ENCODE assay signal across 14 cellular contexts in genomic region chr3:108208831-108209230, GRCh38. TPM values are rescaled to one million over a fixed set of nuclear protein-coding genes. Genes with fewer than 3 reads are reported as not detected.
DNase-seq lines count a peak whose midpoint lies in the region; ATAC-seq and FAIRE-seq lines count a peak whose summit lies in the region.
"Had no signal": no experiment of that assay in that cellular context is flagged by ENCODE, and none has a peak within 500 bp of the region (broad histone marks: within the 10 kb centered on the region; RNA-seq: fewer than 3 reads in every experiment).

No MANE protein-coding gene starts in this region.

- ATAC-seq in GM18519 (IDR thresholded peaks at IDR 0.05; ENCODE audit: low FRiP score, unreplicated experiment) = peak; percentile 76
- ATAC-seq in GM21360 (IDR thresholded peaks at IDR 0.05; ENCODE audit: unreplicated experiment) = peak; percentile 94
- peak; percentile 89 for ATAC-seq in HG03025 (IDR thresholded peaks at IDR 0.05; ENCODE audit: low FRiP score, unreplicated experiment)
- peak; percentile 93 for ATAC-seq in activated T-helper 17 cell treated with anti-CD3 and anti-CD28 coated beads, Interleukin-2, amount 50 U/mL, for 72 hours (replicated peaks)
- ATAC-seq: HepG2, left lobe of liver, psoas muscle, Right ventricle myocardium inferior had no signal

- H3K4me3 Mint-ChIP-seq in activated T-helper 17 cell treated with anti-CD3 and anti-CD28 coated beads, Interleukin-2, amount 50 U/mL, for 72 hours = no peak overlapping the region
- no peak overlapping the region for H3K4me3 Mint-ChIP-seq in activated CD4-positive, alpha-beta T cell treated with anti-CD3 and anti-CD28 coated beads, Interleukin-2, amount 10 ng/mL, durations not matched to agents 7 days and 5 days
- H3K4me3 Mint-ChIP-seq: CD4-positive, alpha-beta memory T cell had no signal

- no peak for FAIRE-seq in urothelium cell line (lab: Jason Lieb, UNC)
- FAIRE-seq: HepG2 had no signal

- peaks cover 7% of the 10 kb centered on the region for H3K4me1 Mint-ChIP-seq in activated T-helper 17 cell treated with anti-CD3 and anti-CD28 coated beads, Interleukin-2, amount 50 U/mL, for 72 hours
- peaks cover 12% of the 10 kb centered on the region for H3K4me1 Mint-ChIP-seq in activated CD4-positive, alpha-beta T cell treated with anti-CD3 and anti-CD28 coated beads, Interleukin-2, amount 10 ng/mL, durations not matched to agents 7 days and 5 days

- H3K9me3 Mint-ChIP-seq in activated T-helper 17 cell treated with anti-CD3 and anti-CD28 coated beads, Interleukin-2, amount 50 U/mL, for 72 hours = no peaks in the 10 kb centered on the region
- H3K9me3 Mint-ChIP-seq in activated CD4-positive, alpha-beta T cell treated with anti-CD3 and anti-CD28 coated beads, Interleukin-2, amount 10 ng/mL, durations not matched to agents 7 days and 5 days = peaks cover 5% of the 10 kb centered on the region
- H3K9me3 Mint-ChIP-seq: CD4-positive, alpha-beta memory T cell had no signal

- peaks cover 76% of the 10 kb centered on the region for H3K36me3 Mint-ChIP-seq in activated T-helper 17 cell treated with anti-CD3 and anti-CD28 coated beads, Interleukin-2, amount 50 U/mL, for 72 hours (ENCODE audit: low read depth)
- peaks cover 34% of the 10 kb centered on the region for H3K36me3 Mint-ChIP-seq in activated CD4-positive, alpha-beta T cell treated with anti-CD3 and anti-CD28 coated beads, Interleukin-2, amount 10 ng/mL, durations not matched to agents 7 days and 5 days (ENCODE audit: low read depth)

- no peak overlapping the region for H3K27ac Mint-ChIP-seq in activated T-helper 17 cell treated with anti-CD3 and anti-CD28 coated beads, Interleukin-2, amount 50 U/mL, for 72 hours
- no peak overlapping the region for H3K27ac Mint-ChIP-seq in activated CD4-positive, alpha-beta T cell treated with anti-CD3 and anti-CD28 coated beads, Interleukin-2, amount 10 ng/mL, durations not matched to agents 7 days and 5 days

- POLR2A ChIA-PET in activated CD4-positive, alpha-beta T cell treated with anti-CD3 and anti-CD28 coated beads, Interleukin-2, amount 10 ng/mL, durations not matched to agents 7 days and 5 days (lab: Charles Lee) = no interaction called here

- DNase-seq in urothelium cell line (ENCODE audit: low spot score) = no peak
- DNase-seq in activated CD4-positive, alpha-beta T cell treated with anti-CD3 and anti-CD28 coated beads, Interleukin-2, amount 10 ng/mL, durations not matched to agents 7 days and 5 days = no peak
- DNase-seq in effector CD4-positive, alpha-beta T cell = no peak
- no peak for DNase-seq in amygdala (lab: John Stamatoyannopoulos, UW)
- DNase-seq: CD4-positive, alpha-beta memory T cell; psoas muscle; uterus had no signal

- no peaks in the 10 kb centered on the region for H3K27me3 Mint-ChIP-seq in activated T-helper 17 cell treated with anti-CD3 and anti-CD28 coated beads, Interleukin-2, amount 50 U/mL, for 72 hours
- H3K27me3 Mint-ChIP-seq in activated CD4-positive, alpha-beta T cell treated with anti-CD3 and anti-CD28 coated beads, Interleukin-2, amount 10 ng/mL, durations not matched to agents 7 days and 5 days = no peaks in the 10 kb centered on the region
- H3K27me3 Mint-ChIP-seq: CD4-positive, alpha-beta memory T cell had no signal

- CTCF ChIA-PET in activated CD4-positive, alpha-beta T cell treated with anti-CD3 and anti-CD28 coated beads, Interleukin-2, amount 10 ng/mL, durations not matched to agents 7 days and 5 days (lab: Charles Lee) = no interaction called here

RNA-seq across cellular contexts. Expression of gene IFT57, which starts 13.4 kb away (rescaled TPM):
- 10 to 100 TPM; 18.3 to 21.5 TPM for total RNA-seq in activated T-helper 17 cell treated with anti-CD3 and anti-CD28 coated beads, Interleukin-2, amount 50 U/mL, for 72 hours
- 10 to 100 TPM; 23.8 to 25.7 TPM for total RNA-seq in activated CD4-positive, alpha-beta T cell treated with anti-CD3 and anti-CD28 coated beads, Interleukin-2, amount 10 ng/mL, durations not matched to agents 7 days and 5 days
